1 cellular context compared by ENCODE assay signal in genomic region chr17:60155427-60155814, GRCh38.
TF ChIP-seq lines count a peak whose summit lies in the region.

No MANE protein-coding gene starts in this region.

TF ChIP-seq in H1, 55 proteins besides CTCF, POLR2A, EP300 and RAD21 (continued from another document):
- no peak for TF ChIP-seq BCL11A (IDR thresholded peaks at IDR 0.05; ENCODE audit: low read depth in 2 of 2, low read length in 2 of 2)
- no peak for TF ChIP-seq JUND (IDR thresholded peaks at IDR 0.05; ENCODE audit: low read length)
- TF ChIP-seq HDAC6 (IDR thresholded peaks at IDR 0.05; ENCODE audit: low read depth, low read length), result no peak
- peak; percentile 38 for TF ChIP-seq ASH2L (IDR thresholded peaks at IDR 0.05; ENCODE audit: low read length)
